Comparison of ENCODE assay signal across 8 cellular contexts in the genomic region with DNA sequence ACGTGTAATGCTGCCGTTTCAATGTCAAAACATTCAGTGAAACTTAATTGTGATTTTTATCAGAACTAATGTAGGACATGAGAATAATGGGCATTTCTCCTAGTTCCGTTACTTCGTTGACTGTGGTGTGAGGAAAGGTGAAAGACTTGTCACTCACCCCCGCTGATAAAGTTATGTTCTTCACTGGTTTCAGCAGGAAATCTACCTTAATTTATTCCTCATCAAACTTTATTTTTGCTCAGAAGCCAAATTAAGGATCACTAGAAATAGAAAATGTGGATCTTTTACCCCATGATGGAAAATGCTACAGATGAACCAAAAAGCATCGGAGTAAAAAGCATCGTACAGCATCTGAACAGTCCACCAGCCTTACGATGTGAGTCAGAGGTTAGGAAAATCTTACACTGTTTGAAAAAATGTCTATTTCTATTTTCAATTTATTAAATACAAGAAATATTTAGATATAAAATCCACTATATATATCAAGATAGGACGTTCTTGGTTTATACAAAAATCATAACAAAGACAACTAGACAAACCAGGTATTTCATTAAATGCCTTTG. TPM values are rescaled to one million over a fixed set of nuclear protein-coding genes. Genes with fewer than 3 reads are reported as not detected.
DNase-seq lines count a peak whose midpoint lies in the region; ATAC-seq, FAIRE-seq and TF ChIP-seq lines count a peak whose summit lies in the region.

No MANE protein-coding gene starts in this region.

- no peaks in the 10 kb centered on the region for H3K27me3 Mint-ChIP-seq in activated CD4-positive, alpha-beta T cell treated with anti-CD3 and anti-CD28 coated beads for 36 hours
- H3K27me3 Mint-ChIP-seq in activated naive CD8-positive, alpha-beta T cell treated with anti-CD3 and anti-CD28 coated beads, Interleukin-2, amount 50 U/mL, for 24 hours = no peaks in the 10 kb centered on the region

- peak overlapping the region; percentile 100 for H2AFZ ChIP-seq in keratinocyte (ENCODE audit: control insufficient read depth, low read length)

- no peak for FAIRE-seq in keratinocyte (lab: Jason Lieb, UNC)

- peak overlapping the region; percentile 86 for H3K27ac Mint-ChIP-seq in activated CD4-positive, alpha-beta T cell treated with anti-CD3 and anti-CD28 coated beads for 36 hours
- H3K27ac Mint-ChIP-seq in activated naive CD8-positive, alpha-beta T cell treated with anti-CD3 and anti-CD28 coated beads, Interleukin-2, amount 50 U/mL, for 24 hours = peak overlapping the region; percentile 65

- dilution Hi-C loops in keratinocyte (cut with MboI; ENCODE audit: extremely low pct_ligation_motif_present, low sequenced_read_pairs) = no loop called here

- CTCF ChIA-PET in activated CD4-positive, alpha-beta T cell treated with anti-CD3 and anti-CD28 coated beads for 36 hours (lab: Charles Lee) = interaction anchor here (0.6 kb wide), 1 partner anchor 139 kb away, joined by 4 read pairs; no protein-coding TSS in a partner anchor

- peaks cover 11% of the 10 kb centered on the region for H4K20me1 ChIP-seq in keratinocyte (ENCODE audit: control insufficient read depth, extremely low read depth, insufficient read depth, low read length)

- intact Hi-C loops in activated CD4-positive, alpha-beta T cell treated with anti-CD3 and anti-CD28 coated beads for 36 hours (cut with DNase I, micrococcal nuclease) = loop anchor here (2.0 to 10.0 kb wide), 8 partner anchors 28 to 1820 kb away; partner anchors contain the start of genes GREB1L (in 1 of the 2) and RBBP8 (in 1 of the 2)
- intact Hi-C loops in thyroid gland (cut with DNase I) = no loop called here

- no peaks in the 10 kb centered on the region for H3K36me3 ChIP-seq in keratinocyte (ENCODE audit: control insufficient read depth in 2 of 2, extremely low read depth in 1 of 2, insufficient read depth in 2 of 2, low read length in 2 of 2)
- H3K36me3 ChIP-seq in thyroid gland = no peaks in the 10 kb centered on the region

- no peak for TF ChIP-seq POLR2A in thyroid gland (IDR thresholded peaks at IDR 0.05)

- no peaks in the 10 kb centered on the region for H3K27me3 ChIP-seq in keratinocyte (ENCODE audit: control insufficient read depth, extremely low read depth, insufficient read depth, low read length)
- no peaks in the 10 kb centered on the region for H3K27me3 ChIP-seq in thyroid gland

- H3K9me3 ChIP-seq in keratinocyte (ENCODE audit: control insufficient read depth, low read depth, low read length) (no peaks in the 10 kb centered on the region), thyroid gland (no peaks in the 10 kb centered on the region)

- H3K4me1 Mint-ChIP-seq in activated CD4-positive, alpha-beta T cell treated with anti-CD3 and anti-CD28 coated beads for 36 hours = peaks cover 8% of the 10 kb centered on the region
- H3K4me1 Mint-ChIP-seq in activated naive CD8-positive, alpha-beta T cell treated with anti-CD3 and anti-CD28 coated beads, Interleukin-2, amount 50 U/mL, for 24 hours = peaks cover 17% of the 10 kb centered on the region

- H3K4me3 Mint-ChIP-seq in activated CD4-positive, alpha-beta T cell treated with anti-CD3 and anti-CD28 coated beads for 36 hours = no peak overlapping the region
- H3K4me3 Mint-ChIP-seq in activated naive CD8-positive, alpha-beta T cell treated with anti-CD3 and anti-CD28 coated beads, Interleukin-2, amount 50 U/mL, for 24 hours = no peak overlapping the region

- H3K9ac ChIP-seq in keratinocyte (ENCODE audit: control insufficient read depth, extremely low read depth, insufficient read depth, low read length) = peak overlapping the region; percentile 80

- H3K4me3 ChIP-seq in keratinocyte (ENCODE audit: control insufficient read depth in 2 of 3, extremely low read depth in 1 of 3, insufficient read depth in 2 of 3, low read depth in 1 of 3, low read length in 3 of 3) = peak overlapping the region; percentile 64 to 92 (median 78)
- H3K4me3 ChIP-seq in thyroid gland (replicated peaks in 1 of 3) = peak overlapping the region in 1 of 3 donors; percentile 93

- H3K9me3 Mint-ChIP-seq in activated CD4-positive, alpha-beta T cell treated with anti-CD3 and anti-CD28 coated beads for 36 hours (ENCODE audit: low read depth) = no peaks in the 10 kb centered on the region
- no peaks in the 10 kb centered on the region for H3K9me3 Mint-ChIP-seq in activated naive CD8-positive, alpha-beta T cell treated with anti-CD3 and anti-CD28 coated beads, Interleukin-2, amount 50 U/mL, for 24 hours

- POLR2A ChIA-PET in activated CD4-positive, alpha-beta T cell treated with anti-CD3 and anti-CD28 coated beads for 36 hours (lab: Charles Lee) = no interaction called here

- H3K4me2 ChIP-seq in keratinocyte (ENCODE audit: control insufficient read depth, extremely low read depth, insufficient read depth, low read depth, low read length) = peak overlapping the region; percentile 94

- TF ChIP-seq CTCF in keratinocyte (optimal IDR thresholded peaks at IDR 0.05 in 1 of 3, IDR thresholded peaks at IDR 0.05 in 1 of 3, conservative IDR thresholded peaks at IDR 0.05 in 1 of 3; ENCODE audit: extremely low read depth in 1 of 3, insufficient read depth in 2 of 3, low read length in 3 of 3) (no peak), thyroid gland (IDR thresholded peaks at IDR 0.05) (no peak)

- 23 to 25% methylated on average over 9 of the region's 9 CpGs for WGBS in thyroid gland, 2 donors

- no peak for DNase-seq in activated CD4-positive, alpha-beta T cell treated with anti-CD3 and anti-CD28 coated beads for 36 hours
- no peak for DNase-seq in activated CD4-positive, alpha-beta T cell treated with anti-CD3 and anti-CD28 coated beads, Interleukin-2, amount 50 U/mL, for 1 hour
- no peak for DNase-seq in activated naive CD8-positive, alpha-beta T cell treated with anti-CD3 and anti-CD28 coated beads, Interleukin-2, amount 50 U/mL, for 24 hours
- DNase-seq in keratinocyte (ENCODE audit: low read depth, low spot score) (no peak), thyroid gland (no peak), 8988T (no peak)

- peaks cover 39% of the 10 kb centered on the region for H3K79me2 ChIP-seq in keratinocyte (ENCODE audit: control insufficient read depth, insufficient read depth, low read length)

- H3K27ac ChIP-seq in keratinocyte (ENCODE audit: control insufficient read depth, insufficient read depth, low read length) (peak overlapping the region; percentile 76), thyroid gland (peak overlapping the region; percentile 72 to 98 (median 82))

- H3K9me1 ChIP-seq in keratinocyte (ENCODE audit: control insufficient read depth, extremely low read depth, insufficient read depth, low read length) = no peaks in the 10 kb centered on the region

- peaks cover 5% of the 10 kb centered on the region for H3K36me3 Mint-ChIP-seq in activated CD4-positive, alpha-beta T cell treated with anti-CD3 and anti-CD28 coated beads for 36 hours (ENCODE audit: low read depth)
- peaks cover 5% of the 10 kb centered on the region for H3K36me3 Mint-ChIP-seq in activated naive CD8-positive, alpha-beta T cell treated with anti-CD3 and anti-CD28 coated beads, Interleukin-2, amount 50 U/mL, for 24 hours (ENCODE audit: low read depth)

- H3K4me1 ChIP-seq in keratinocyte (ENCODE audit: control insufficient read depth, extremely low read depth, insufficient read depth, low read length) (peaks cover 13% of the 10 kb centered on the region), thyroid gland (peaks cover 9 to 11% of the 10 kb centered on the region in 2 donors)

- ATAC-seq in activated CD4-positive, alpha-beta T cell treated with anti-CD3 and anti-CD28 coated beads for 36 hours = no peak
- no peak for ATAC-seq in activated naive CD8-positive, alpha-beta T cell treated with anti-CD3 and anti-CD28 coated beads, Interleukin-2, amount 50 U/mL, for 24 hours
- no peak for ATAC-seq in HG03025 (IDR thresholded peaks at IDR 0.05; ENCODE audit: low FRiP score, unreplicated experiment)
- ATAC-seq in HG02798 (IDR thresholded peaks at IDR 0.05; ENCODE audit: poor library complexity, unreplicated experiment) = no peak

RNA-seq across cellular contexts. Expression of gene ROCK1, which starts 1.0 kb away (rescaled TPM):
- total RNA-seq in activated CD4-positive, alpha-beta T cell treated with anti-CD3 and anti-CD28 coated beads for 36 hours = 10 to 100 TPM; 47.1 to 55.5 TPM
- 14.8 to 25.9 TPM (median 16.1 TPM) in 3 replicates for polyA plus RNA-seq in keratinocyte
- 81.5 TPM for polyA plus RNA-seq in keratinocyte (2011; ENCODE audit: low read depth)
- 8.0 and 16.4 TPM in 2 replicates for polyA plus RNA-seq in keratinocyte (2011; cell fraction: cytosol; rRNA removed)
- polyA plus RNA-seq in keratinocyte (2011; cell fraction: nucleus; rRNA removed) = 24.6 and 47.6 TPM in 2 replicates
- 19.9 and 28.3 TPM in 2 replicates for polyA plus RNA-seq in keratinocyte (2012; ENCODE audit: low replicate concordance)
- polyA minus RNA-seq in keratinocyte = 5.0 to 39.9 TPM (median 13.7 TPM) in 3 replicates
- 12.7 TPM for polyA minus RNA-seq in keratinocyte (2011; cell fraction: cytosol; rRNA and poly(A)+ RNA removed)
- 28.6 and 81.4 TPM in 2 replicates for polyA minus RNA-seq in keratinocyte (2011; cell fraction: nucleus; rRNA and poly(A)+ RNA removed)
- total RNA-seq in thyroid gland = 10 to 100 TPM; 45.3 to 68.9 (median 57.8) TPM
